ENCODE assay signal across 9 cellular contexts in genomic region chr2:175004980-175005832, GRCh38. TPM values are rescaled to one million over a fixed set of nuclear protein-coding genes. Genes with fewer than 3 reads are reported as not detected.
DNase-seq lines count a peak whose midpoint lies in the region; ATAC-seq and TF ChIP-seq lines count a peak whose summit lies in the region.
"Had no signal": no experiment of that assay in that cellular context is flagged by ENCODE, and none has a peak within 500 bp of the region (broad histone marks: within the 10 kb centered on the region; RNA-seq: fewer than 3 reads in every experiment).

Gene CHN1 (minus strand): TSS chr2:175005381. CDS start chr2:175004912, 469 bp downstream.

- CTCF ChIA-PET in SK-N-SH (lab: Yijun Ruan, JAX): interaction anchor here (0.5 to 4.5 kb wide), 18 partner anchors 9 to 1093 kb away, joined by 3 to 29 read pairs (median 4); no protein-coding TSS in a partner anchor

- H2AFZ ChIP-seq in SK-N-SH (ENCODE audit: low read depth): peak within 1 kb of the TSS; percentile 92

- H3K4me1 ChIP-seq in SK-N-SH (ENCODE audit: control insufficient read depth in 1 of 2, insufficient read depth in 2 of 2, low read depth in 1 of 2, low read length in 1 of 2) (peaks cover 0 to 29% of the 10 kb centered on the region in 2 experiments), heart right ventricle (peaks cover 0 to 73% (median 24%) of the 10 kb centered on the region in 9 donors), upper lobe of left lung (peaks cover 9 to 26% (median 15%) of the 10 kb centered on the region in 4 donors)

- H3K4me3 ChIP-seq in SK-N-SH (ENCODE audit: low read depth in 2 of 2, low read length in 1 of 2) (peak within 1 kb of the TSS; percentile 88 to 89), heart right ventricle (peak within 1 kb of the TSS; percentile 65 to 97 (median 86)), upper lobe of left lung (peak within 1 kb of the TSS; percentile 67 to 80 (median 78))

- no peaks in the 10 kb centered on the region for H3K9me2 ChIP-seq in SK-N-SH

- H3K9me3 ChIP-seq in SK-N-SH (no peaks in the 10 kb centered on the region), heart right ventricle (no peaks in the 10 kb centered on the region), upper lobe of left lung (no peaks in the 10 kb centered on the region)

- TF ChIP-seq EP300 in SK-N-SH (IDR thresholded peaks at IDR 0.05; ENCODE audit: borderline replicate concordance in 1 of 2, low read depth in 1 of 2, low read length in 1 of 2): no peak; a peak in 1 of 4 replicates
- TF ChIP-seq EP300 in upper lobe of left lung (IDR thresholded peaks at IDR 0.05): no peak

- H3K27me3 ChIP-seq in SK-N-SH (ENCODE audit: insufficient read depth) (no peaks in the 10 kb centered on the region), heart right ventricle (peaks cover 0 to 75% (median 0%) of the 10 kb centered on the region in 7 donors), upper lobe of left lung (peaks cover 0 to 13% (median 8%) of the 10 kb centered on the region in 4 donors)

- 3% methylated on average over 30 of the region's 92 CpGs for WGBS in SK-N-SH (ENCODE audit: low lambda C conversion rate)
- WGBS in heart right ventricle, 2 donors: 0% methylated on average over 88 to 91 of the region's 92 CpGs
- WGBS in upper lobe of left lung, 2 donors: 0 to 1% methylated on average over 12 to 35 of the region's 92 CpGs

- ATAC-seq in GM21515 (IDR thresholded peaks at IDR 0.05; ENCODE audit: unreplicated experiment): peak; percentile 84
- ATAC-seq in heart right ventricle: peak; percentile 78 to 93 (median 85)
- ATAC-seq in upper lobe of left lung (ENCODE audit: low FRiP score in 2 of 2): peak; percentile 73 to 93

- TF ChIP-seq RAD21 in SK-N-SH (IDR thresholded peaks at IDR 0.05; ENCODE audit: low read length): no peak; the same call in 1 of the 2 replicates

- H3K36me3 ChIP-seq in SK-N-SH (replicated peaks in 1 of 2; ENCODE audit: control insufficient read depth in 1 of 2, insufficient read depth in 2 of 2, low read length in 1 of 2) (no peaks in the 10 kb centered on the region), heart right ventricle (no peaks in the 10 kb centered on the region), upper lobe of left lung (no peaks in the 10 kb centered on the region)

- DNase-seq in Caki2 (ENCODE audit: low read depth) (peak; percentile 90), KBM-7 (peak; percentile 55), SK-N-SH (peak; percentile 95), heart right ventricle (peak; percentile 84 to 87), posterior vena cava (ENCODE audit: low spot score) (peak; percentile 90), upper lobe of left lung (peak; percentile 63 to 95)
- DNase-seq in activated naive CD8-positive, alpha-beta T cell treated with anti-CD3 and anti-CD28 coated beads, Interleukin-2, amount 50 U/mL, for 16 hours (ENCODE audit: low read depth, low spot score): peak; percentile 11

- peaks cover 6% of the 10 kb centered on the region for H3F3A ChIP-seq in SK-N-SH (replicated peaks; ENCODE audit: insufficient read depth)

- peaks cover 30% of the 10 kb centered on the region for H3K79me2 ChIP-seq in SK-N-SH (ENCODE audit: insufficient read depth)

- POLR2A ChIA-PET in SK-N-SH (lab: Yijun Ruan, JAX): interaction anchor here (0.6 to 1.7 kb wide), 10 partner anchors 9 to 1569 kb away, joined by 3 to 14 read pairs (median 4); partner anchors contain the start of gene ATF2

- H3K9ac ChIP-seq in SK-N-SH: peak within 1 kb of the TSS; percentile 82

- intact Hi-C loops in heart right ventricle (cut with DNase I): loop anchor here in 1 of 10 donors (10.0 kb wide), 1 partner anchor 160 kb away; the partner anchor contains the start of gene ATF2
- intact Hi-C loops in posterior vena cava (cut with DNase I): loop anchor here in 1 of 2 donors (1.0 to 5.0 kb wide), 2 partner anchors 31 to 1548 kb away; no protein-coding TSS in a partner anchor

- no peaks in the 10 kb centered on the region for H4K20me1 ChIP-seq in SK-N-SH (ENCODE audit: insufficient read depth)

- H3K4me2 ChIP-seq in SK-N-SH: peak within 1 kb of the TSS; percentile 74

- H3K27ac ChIP-seq in SK-N-SH (ENCODE audit: low read depth in 2 of 2, low read length in 1 of 2) (peak within 1 kb of the TSS; percentile 61 to 96), heart right ventricle (peak within 1 kb of the TSS; percentile 74 to 93 (median 91)), upper lobe of left lung (peak within 1 kb of the TSS; percentile 71 to 91 (median 82))
- H3K27ac ChIP-seq: epithelial cell of prostate had no signal

- TF ChIP-seq POLR2A in upper lobe of left lung (IDR thresholded peaks at IDR 0.05): peak in 1 of 4 donors; percentile 33

- TF ChIP-seq CTCF in SK-N-SH (IDR thresholded peaks at IDR 0.05): peak; percentile 50
- TF ChIP-seq CTCF in heart right ventricle (IDR thresholded peaks at IDR 0.05): peak in 6 of 9 donors; percentile 2 to 51 (median 28)
- peak in 1 of 6 experiments; percentile 18 for TF ChIP-seq CTCF in upper lobe of left lung (IDR thresholded peaks at IDR 0.05)

- in situ Hi-C loops in Caki2 (cut with HindIII; ENCODE audit: low pct_unique_long_range_greater_than_20kb, low sequenced_read_pairs) (no loop called here), KBM-7 (cut with MboI; ENCODE audit: low pct_unique_long_range_greater_than_20kb, low sequenced_read_pairs) (no loop called here)

TF ChIP-seq in SK-N-SH, 30 proteins besides CTCF, POLR2A, EP300 and RAD21:
- no peak for TF ChIP-seq FOXJ3 (CRISPR knock-in tag; IDR thresholded peaks at IDR 0.05)
- TF ChIP-seq MXI1 (IDR thresholded peaks at IDR 0.05; ENCODE audit: low read depth, low read length): peak; percentile 88
- TF ChIP-seq, protein P1, sequence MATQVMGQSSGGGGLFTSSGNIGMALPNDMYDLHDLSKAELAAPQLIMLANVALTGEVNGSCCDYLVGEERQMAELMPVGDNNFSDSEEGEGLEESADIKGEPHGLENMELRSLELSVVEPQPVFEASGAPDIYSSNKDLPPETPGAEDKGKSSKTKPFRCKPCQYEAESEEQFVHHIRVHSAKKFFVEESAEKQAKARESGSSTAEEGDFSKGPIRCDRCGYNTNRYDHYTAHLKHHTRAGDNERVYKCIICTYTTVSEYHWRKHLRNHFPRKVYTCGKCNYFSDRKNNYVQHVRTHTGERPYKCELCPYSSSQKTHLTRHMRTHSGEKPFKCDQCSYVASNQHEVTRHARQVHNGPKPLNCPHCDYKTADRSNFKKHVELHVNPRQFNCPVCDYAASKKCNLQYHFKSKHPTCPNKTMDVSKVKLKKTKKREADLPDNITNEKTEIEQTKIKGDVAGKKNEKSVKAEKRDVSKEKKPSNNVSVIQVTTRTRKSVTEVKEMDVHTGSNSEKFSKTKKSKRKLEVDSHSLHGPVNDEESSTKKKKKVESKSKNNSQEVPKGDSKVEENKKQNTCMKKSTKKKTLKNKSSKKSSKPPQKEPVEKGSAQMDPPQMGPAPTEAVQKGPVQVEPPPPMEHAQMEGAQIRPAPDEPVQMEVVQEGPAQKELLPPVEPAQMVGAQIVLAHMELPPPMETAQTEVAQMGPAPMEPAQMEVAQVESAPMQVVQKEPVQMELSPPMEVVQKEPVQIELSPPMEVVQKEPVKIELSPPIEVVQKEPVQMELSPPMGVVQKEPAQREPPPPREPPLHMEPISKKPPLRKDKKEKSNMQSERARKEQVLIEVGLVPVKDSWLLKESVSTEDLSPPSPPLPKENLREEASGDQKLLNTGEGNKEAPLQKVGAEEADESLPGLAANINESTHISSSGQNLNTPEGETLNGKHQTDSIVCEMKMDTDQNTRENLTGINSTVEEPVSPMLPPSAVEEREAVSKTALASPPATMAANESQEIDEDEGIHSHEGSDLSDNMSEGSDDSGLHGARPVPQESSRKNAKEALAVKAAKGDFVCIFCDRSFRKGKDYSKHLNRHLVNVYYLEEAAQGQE (IDR thresholded peaks at IDR 0.05; ENCODE audit: low read depth, low read length): 0 out of 2 replicates have a peak, but pooled peaks have one; percentile 18
- peak; percentile 79 for TF ChIP-seq YY1 (IDR thresholded peaks at IDR 0.05; ENCODE audit: low read depth)
- TF ChIP-seq NRF1 (IDR thresholded peaks at IDR 0.05; ENCODE audit: low read depth, low read length): no peak
- peak; percentile 48 for TF ChIP-seq POLR2AphosphoS5 (IDR thresholded peaks at IDR 0.05; ENCODE audit: low read depth, low read length)
- TF ChIP-seq TAF1 (IDR thresholded peaks at IDR 0.05; ENCODE audit: borderline replicate concordance, low read depth, low read length): peak; percentile 82
- 0 out of 2 replicates have a peak, but pooled peaks have one; percentile 9 for TF ChIP-seq TEAD4 (IDR thresholded peaks at IDR 0.05; ENCODE audit: borderline replicate concordance, insufficient read depth)
- peak; percentile 35; the same call in 1 of the 2 replicates for TF ChIP-seq RCOR1 (IDR thresholded peaks at IDR 0.05; ENCODE audit: low read length)

RNA-seq across cellular contexts. Expression of gene CHN1, which starts in this region (rescaled TPM):
- 8.8 and 52.7 TPM in 2 replicates for total RNA-seq in Caki2 (2014; rRNA removed; shearing (Covaris generic); ENCODE audit: low replicate concordance)
- polyA plus RNA-seq in SK-N-SH (2012; rRNA removed) (31.6 and 46.9 TPM in 2 replicates), heart right ventricle (1 to 10 TPM; 7.1 to 7.9 TPM)
- polyA plus RNA-seq in SK-N-SH (2012; cell fraction: cytosol; rRNA removed): 45.3 and 56.3 TPM in 2 replicates
- 13.8 and 27.9 TPM in 2 replicates for polyA plus RNA-seq in SK-N-SH (2012; cell fraction: nucleus; rRNA removed)
- total RNA-seq in heart right ventricle (10 to 100 TPM in 8 of 10 donors, 1 to 10 TPM in 2; 6.1 to 26.5 (median 17.7) TPM), posterior vena cava (10 to 100 TPM in 1 of 2 donors, 1 to 10 TPM in 1; 9.8 to 16.6 TPM), upper lobe of left lung (10 to 100 TPM in 3 of 6 donors, 1 to 10 TPM in 3; 7.2 to 27.1 (median 11.0) TPM)

Comparison
In these comparisons a context has a peak if more than half of its experiments do, and no peak if none do; other contexts are left out.
1. Peak in every context shown above with its lines: DNase-seq, ATAC-seq, H3K4me3 ChIP-seq and H3K27ac ChIP-seq.
2. DNase-seq: peak in every context shown above with its lines; median percentile 95 in SK-N-SH; 90 in Caki2; 90 in posterior vena cava; 86 in heart right ventricle; 79 in upper lobe of left lung; 55 in KBM-7; 11 in activated naive CD8-positive, alpha-beta T cell treated with anti-CD3 and anti-CD28 coated beads, Interleukin-2, amount 50 U/mL, for 16 hours.